Comparison of ENCODE assay signal across 9 cellular contexts in genomic region chr1:224358288-224358687, GRCh38.
DNase-seq lines count a peak whose midpoint lies in the region; ATAC-seq and TF ChIP-seq lines count a peak whose summit lies in the region.
"Had no signal": no experiment of that assay in that cellular context is flagged by ENCODE, and none has a peak within 500 bp of the region (broad histone marks: within the 10 kb centered on the region; RNA-seq: fewer than 3 reads in every experiment).

No MANE protein-coding gene starts in this region.

- peak overlapping the region; percentile 94 for H3K4me2 ChIP-seq in Loucy (ENCODE audit: low read depth, low read length, poor library complexity, severe bottlenecking)

- H3K9me3 Mint-ChIP-seq in nephron: no peaks in the 10 kb centered on the region

- peak overlapping the region in 2 of 3 experiments; percentile 61 to 89 for H3K27ac Mint-ChIP-seq in nephron

- H3K4me3 ChIP-seq in Loucy (ENCODE audit: low read length, poor library complexity, severe bottlenecking): peak overlapping the region; percentile 85
- H3K4me3 ChIP-seq in coronary artery: peak overlapping the region; percentile 99

- peak overlapping the region; percentile 72 for H3K9ac ChIP-seq in Loucy (ENCODE audit: low read depth, low read length, poor library complexity, severe bottlenecking)

- H4K20me1 ChIP-seq in Loucy (ENCODE audit: insufficient read depth, low read length, poor library complexity, severe bottlenecking): peaks cover 19% of the 10 kb centered on the region

- peaks cover 25% of the 10 kb centered on the region for H3K4me1 ChIP-seq in Loucy (ENCODE audit: insufficient read depth, low read length, poor library complexity, severe bottlenecking)

- no peak for ATAC-seq in HG03469 (IDR thresholded peaks at IDR 0.05; ENCODE audit: unreplicated experiment)
- ATAC-seq in GM19455 (IDR thresholded peaks at IDR 0.05; ENCODE audit: unreplicated experiment): no peak
- no peak for ATAC-seq in GM21786 (IDR thresholded peaks at IDR 0.05; ENCODE audit: unreplicated experiment)
- ATAC-seq in GM18861 (IDR thresholded peaks at IDR 0.05; ENCODE audit: unreplicated experiment): no peak

- peaks cover 59% of the 10 kb centered on the region for H3K79me2 ChIP-seq in Loucy (ENCODE audit: insufficient read depth, low read length)

- H2AFZ ChIP-seq in Loucy (ENCODE audit: low read length): no peak overlapping the region

- no peaks in the 10 kb centered on the region for H3K9me3 ChIP-seq in Loucy (ENCODE audit: insufficient read depth, low read depth, low read length)

- TF ChIP-seq CTCF in Loucy (conservative IDR thresholded peaks at IDR 0.05; ENCODE audit: low read length) (no peak), coronary artery (IDR thresholded peaks at IDR 0.05) (no peak), nephron (IDR thresholded peaks at IDR 0.05; ENCODE audit: unreplicated experiment in 3 of 3) (no peak)

- H3K36me3 Mint-ChIP-seq in nephron (ENCODE audit: low read depth): peaks cover 24% of the 10 kb centered on the region

- no peaks in the 10 kb centered on the region for H3K27me3 Mint-ChIP-seq in nephron (ENCODE audit: low read depth)

- H3K4me1 Mint-ChIP-seq in nephron: peaks cover 19% of the 10 kb centered on the region

- no peaks in the 10 kb centered on the region for H3K9me2 ChIP-seq in Loucy (replicated peaks; ENCODE audit: low read depth, low read length)

- no peaks in the 10 kb centered on the region for H3K36me3 ChIP-seq in Loucy (ENCODE audit: insufficient read depth, low read length)

- H3K4me3 Mint-ChIP-seq in nephron: peak overlapping the region; percentile 87 to 90 (median 89)

- no peaks in the 10 kb centered on the region for H3K27me3 ChIP-seq in Loucy (ENCODE audit: insufficient read depth, low read length, poor library complexity, severe bottlenecking)
- H3K27me3 ChIP-seq: SJSA1 had no signal

- DNase-seq in CD1c-positive myeloid dendritic cell (ENCODE audit: extremely low spot score) (peak; percentile 43), coronary artery (ENCODE audit: low spot score) (no peak)

- H3F3A ChIP-seq in Loucy (ENCODE audit: low read depth): no peaks in the 10 kb centered on the region

- H3K27ac ChIP-seq in coronary artery: peak overlapping the region; percentile 8 to 98
